Comparison of ENCODE assay signal across 14 cellular contexts in genomic region chr3:61783993-61784718, GRCh38.
DNase-seq lines count a peak whose midpoint lies in the region; TF ChIP-seq lines count a peak whose summit lies in the region.
"Had no signal": no experiment of that assay in that cellular context is flagged by ENCODE, and none has a peak within 500 bp of the region (broad histone marks: within the 10 kb centered on the region; RNA-seq: fewer than 3 reads in every experiment).

No MANE protein-coding gene starts in this region.

- TF ChIP-seq CTCF in foreskin fibroblast (IDR thresholded peaks at IDR 0.05; ENCODE audit: low read depth, low read length): no peak
- TF ChIP-seq CTCF in GM10266 (IDR thresholded peaks at IDR 0.05; ENCODE audit: control insufficient read depth, insufficient read depth, low read depth, missing control alignments): no peak

- no peak overlapping the region for H3K4me3 ChIP-seq in foreskin fibroblast (ENCODE audit: low read depth in 1 of 2, low read length in 2 of 2)
- H3K4me3 ChIP-seq: lower lobe of right lung, smooth muscle cell, suprapubic skin had no signal

- DNase-seq in A172 (ENCODE audit: low spot score): peak; percentile 6
- peak; percentile 79 for DNase-seq in HCEC 1CT
- DNase-seq in amniotic epithelial cell (ENCODE audit: low read depth): peak; percentile 27
- peak; percentile 48 to 75 for DNase-seq in foreskin fibroblast
- no peak for DNase-seq in cerebellar cortex (ENCODE audit: low spot score)
- DNase-seq in CD1c-positive myeloid dendritic cell (ENCODE audit: extremely low spot score): no peak
- DNase-seq in activated CD4-positive, alpha-beta T cell treated with anti-CD3 and anti-CD28 coated beads, Interleukin-2, amount 50 U/mL, for 4 hours: no peak
- DNase-seq in GM10266 (ENCODE audit: extremely low spot score): no peak
- DNase-seq: 8988T, hippocampal formation, lower lobe of right lung, NCI-H1417 treated with DMSO at 0.1 percent for 48 hours had no signal

Comparison
In these comparisons a context has a peak if more than half of its experiments do, and no peak if none do; other contexts are left out.
1. DNase-seq: peak in A172 (single experiment), HCEC 1CT (single experiment), amniotic epithelial cell (single experiment) and foreskin fibroblast (2 of 2); none in cerebellar cortex (single experiment), CD1c-positive myeloid dendritic cell (single experiment), activated CD4-positive, alpha-beta T cell treated with anti-CD3 and anti-CD28 coated beads, Interleukin-2, amount 50 U/mL, for 4 hours (0 of 2) and GM10266 (single experiment).